Comparison of ENCODE assay signal across 8 cellular contexts in the genomic region with DNA sequence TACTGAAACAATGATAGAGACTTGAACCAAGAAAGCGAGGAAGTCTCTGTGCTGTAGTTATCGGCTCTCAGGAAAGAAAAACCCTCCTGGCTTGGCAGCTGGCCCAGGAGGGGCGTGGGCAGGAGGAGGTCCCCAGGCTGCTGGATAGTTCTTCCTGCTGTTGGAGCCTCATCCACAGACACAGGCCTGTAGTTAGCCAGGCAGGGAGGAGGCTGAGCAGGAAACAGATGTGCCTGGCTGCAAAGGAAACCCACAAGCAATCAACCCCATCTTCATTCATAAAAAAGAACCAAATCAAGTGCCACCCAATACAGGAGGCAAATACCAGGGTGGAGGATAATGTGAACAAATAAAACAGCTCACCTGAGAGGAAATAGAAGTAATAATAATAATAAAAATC.
DNase-seq lines count a peak whose midpoint lies in the region; ATAC-seq and TF ChIP-seq lines count a peak whose summit lies in the region.

No MANE protein-coding gene starts in this region.

- H3K9me3 Mint-ChIP-seq in stimulated activated effector memory CD8-positive, alpha-beta T cell treated with anti-CD3 and anti-CD28 coated beads, Interleukin-12 subunit alpha, Interleukin-12 subunit beta, amount 100 ng/mL, for 72 hours = no peaks in the 10 kb centered on the region

- intact Hi-C loops in left cardiac atrium (cut with DNase I) = no loop called here
- intact Hi-C loops in tibial artery (cut with DNase I; ENCODE audit: low total_unique reads) = no loop called here

- peaks cover 0 to 3% (median 0%) of the 10 kb centered on the region in 4 donors for H3K4me1 ChIP-seq in tibial artery

- H3K9me3 ChIP-seq in tibial artery = no peaks in the 10 kb centered on the region

- no peak overlapping the region for H3K4me3 Mint-ChIP-seq in stimulated activated effector memory CD8-positive, alpha-beta T cell treated with anti-CD3 and anti-CD28 coated beads, Interleukin-12 subunit alpha, Interleukin-12 subunit beta, amount 100 ng/mL, for 72 hours

- ATAC-seq in left cardiac atrium = peak; percentile 85 to 94
- no peak for ATAC-seq in stimulated activated effector memory CD8-positive, alpha-beta T cell treated with anti-CD3 and anti-CD28 coated beads, Interleukin-12 subunit alpha, Interleukin-12 subunit beta, amount 100 ng/mL, for 72 hours

- H3K27ac Mint-ChIP-seq in stimulated activated effector memory CD8-positive, alpha-beta T cell treated with anti-CD3 and anti-CD28 coated beads, Interleukin-12 subunit alpha, Interleukin-12 subunit beta, amount 100 ng/mL, for 72 hours = no peak overlapping the region

- H3K36me3 ChIP-seq in tibial artery = no peaks in the 10 kb centered on the region
- no peaks in the 10 kb centered on the region for H3K36me3 ChIP-seq in H7 (replicated peaks; ENCODE audit: control insufficient read depth, insufficient read depth, low read length)

- H3K36me3 Mint-ChIP-seq in stimulated activated effector memory CD8-positive, alpha-beta T cell treated with anti-CD3 and anti-CD28 coated beads, Interleukin-12 subunit alpha, Interleukin-12 subunit beta, amount 100 ng/mL, for 72 hours = no peaks in the 10 kb centered on the region

- no peak overlapping the region for H3K4me3 ChIP-seq in tibial artery
- H3K4me3 ChIP-seq in H7 (ENCODE audit: insufficient read depth, low read depth, low read length) = no peak overlapping the region

- H3K27ac ChIP-seq in tibial artery = no peak overlapping the region

- H3K27me3 ChIP-seq in tibial artery (no peaks in the 10 kb centered on the region), H7 (ENCODE audit: control insufficient read depth, insufficient read depth, low read length) (no peaks in the 10 kb centered on the region)

- in situ Hi-C loops in Caki2 (cut with HindIII; ENCODE audit: low pct_unique_long_range_greater_than_20kb, low sequenced_read_pairs) = no loop called here

- peaks cover 10% of the 10 kb centered on the region for H3K4me1 Mint-ChIP-seq in stimulated activated effector memory CD8-positive, alpha-beta T cell treated with anti-CD3 and anti-CD28 coated beads, Interleukin-12 subunit alpha, Interleukin-12 subunit beta, amount 100 ng/mL, for 72 hours

- TF ChIP-seq CTCF in tibial artery (IDR thresholded peaks at IDR 0.05) = no peak

- DNase-seq in Caki2 (ENCODE audit: low read depth) = peak; percentile 37
- peak; percentile 14 for DNase-seq in NCI-H1694 (lab: John Stamatoyannopoulos, UW)
- DNase-seq in UCSD-AML1 (lab: John Stamatoyannopoulos, UW; ENCODE audit: unreplicated experiment) = peak; percentile 94
- peak; percentile 83 for DNase-seq in left cardiac atrium
- peak; percentile 75 to 81 for DNase-seq in tibial artery
- DNase-seq in activated CD4-positive, CD25-positive, alpha-beta regulatory T cell treated with anti-CD3 and anti-CD28 coated beads, Interleukin-2, amount 50 U/mL, for 72 hours = no peak
- no peak for DNase-seq in H7
- no peak for DNase-seq in stimulated activated effector memory CD8-positive, alpha-beta T cell treated with anti-CD3 and anti-CD28 coated beads, Interleukin-12 subunit alpha, Interleukin-12 subunit beta, amount 100 ng/mL, for 72 hours (ENCODE audit: low spot score in 2 of 2)

Comparison
In these comparisons a context has a peak if more than half of its experiments do, and no peak if none do; other contexts are left out.
1. DNase-seq: peak in Caki2 (single experiment), NCI-H1694 (single experiment), UCSD-AML1 (single experiment), left cardiac atrium (single experiment) and tibial artery (2 of 2); none in activated CD4-positive, CD25-positive, alpha-beta regulatory T cell treated with anti-CD3 and anti-CD28 coated beads, Interleukin-2, amount 50 U/mL, for 72 hours (single experiment), H7 (single experiment) and stimulated activated effector memory CD8-positive, alpha-beta T cell treated with anti-CD3 and anti-CD28 coated beads, Interleukin-12 subunit alpha, Interleukin-12 subunit beta, amount 100 ng/mL, for 72 hours (0 of 2).